In the genomic region with DNA sequence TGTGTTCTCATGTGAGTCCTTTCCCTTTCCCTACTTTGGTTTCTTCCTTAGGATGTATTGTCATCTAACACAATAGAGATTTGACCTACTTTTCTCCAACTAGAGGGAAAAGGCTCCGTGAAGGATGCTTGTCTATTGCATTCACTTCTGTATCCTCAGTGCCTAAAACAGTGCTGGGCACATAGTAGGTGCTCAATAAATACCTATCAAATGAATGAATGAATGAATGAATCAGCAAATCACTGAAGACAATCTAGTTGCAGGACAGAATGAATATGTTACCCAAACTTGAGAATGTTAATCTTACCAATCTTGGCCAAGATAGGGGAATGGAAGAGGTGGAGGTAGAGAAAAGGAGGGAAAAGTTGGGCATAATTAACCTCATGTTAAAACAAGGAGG, we compare ENCODE assay signal across 23 cellular contexts.
DNase-seq lines count a peak whose midpoint lies in the region; ATAC-seq, FAIRE-seq and TF ChIP-seq lines count a peak whose summit lies in the region.
"Had no signal": no experiment of that assay in that cellular context is flagged by ENCODE, and none has a peak within 500 bp of the region (broad histone marks: within the 10 kb centered on the region; RNA-seq: fewer than 3 reads in every experiment).

No MANE protein-coding gene starts in this region.

- no peaks in the 10 kb centered on the region for H3K36me3 ChIP-seq in CD4-positive, CD25-positive, alpha-beta regulatory T cell (ENCODE audit: control insufficient read depth, insufficient read depth, low read length)
- no peaks in the 10 kb centered on the region for H3K36me3 ChIP-seq in K562 (ENCODE audit: control insufficient read depth, insufficient read depth, low read length)
- H3K36me3 ChIP-seq in body of pancreas (replicated peaks in 1 of 2; ENCODE audit: insufficient read depth in 1 of 2, low read depth in 2 of 2): no peaks in the 10 kb centered on the region
- H3K36me3 ChIP-seq: BE2C, BLaER1 had no signal

- ATAC-seq in CD4-positive, CD25-positive, alpha-beta regulatory T cell (ENCODE audit: low read depth in 2 of 2): no peak
- no peak for ATAC-seq in K562
- no peak for ATAC-seq in body of pancreas
- ATAC-seq: CD8-positive, alpha-beta T cell had no signal

- in situ Hi-C loops in K562 (cut with MboI): no loop called here

- 11% methylated on average over 1 of the region's 1 CpG for WGBS in K562 (ENCODE audit: insufficient coverage, low coverage, missing lambda C conversion rate)
- 92 to 97% methylated on average over 1 of the region's 1 CpG for WGBS in body of pancreas, 2 donors

- H3K27ac Mint-ChIP-seq in CD4-positive, CD25-positive, alpha-beta regulatory T cell: peak overlapping the region in 2 of 3 donors; percentile 11 to 57
- peak overlapping the region; percentile 19 for H3K27ac Mint-ChIP-seq in Calu3 (ENCODE audit: unreplicated experiment)
- peak overlapping the region; percentile 69 for H3K27ac Mint-ChIP-seq in glutamatergic neuron (ENCODE audit: unreplicated experiment)
- H3K27ac Mint-ChIP-seq: CD4-positive, alpha-beta T cell; CD8-positive, alpha-beta T cell had no signal

- intact Hi-C loops in Calu3 (cut with micrococcal nuclease; ENCODE audit: unreplicated experiment): no loop called here
- intact Hi-C loops in K562 (cut with micrococcal nuclease): no loop called here
- intact Hi-C loops in body of pancreas (cut with DNase I): no loop called here

- TF ChIP-seq POLR2A in K562 (conservative IDR thresholded peaks at IDR 0.05): no peak
- TF ChIP-seq POLR2A in body of pancreas (IDR thresholded peaks at IDR 0.05): no peak

- no peaks in the 10 kb centered on the region for H3K4me1 ChIP-seq in CD4-positive, CD25-positive, alpha-beta regulatory T cell (ENCODE audit: control insufficient read depth, insufficient read depth, low read length, poor library complexity, severe bottlenecking)
- H3K4me1 ChIP-seq in K562 (replicated peaks in 1 of 2; ENCODE audit: control insufficient read depth in 2 of 2, insufficient read depth in 2 of 2, low read length in 2 of 2) (no peaks in the 10 kb centered on the region), body of pancreas (no peaks in the 10 kb centered on the region)
- H3K4me1 ChIP-seq: BE2C, BLaER1, Caco-2 had no signal

- no peak overlapping the region for H3K4me2 ChIP-seq in K562 (ENCODE audit: insufficient read depth, low read length)
- H3K4me2 ChIP-seq: BLaER1 had no signal

- peaks cover 4% of the 10 kb centered on the region for H3K27me3 Mint-ChIP-seq in CD4-positive, CD25-positive, alpha-beta regulatory T cell
- H3K27me3 Mint-ChIP-seq in Calu3 (ENCODE audit: unreplicated experiment): no peaks in the 10 kb centered on the region
- peaks cover 7% of the 10 kb centered on the region for H3K27me3 Mint-ChIP-seq in glutamatergic neuron (ENCODE audit: unreplicated experiment)
- H3K27me3 Mint-ChIP-seq: CD4-positive, alpha-beta T cell had no signal

- no peak for TF ChIP-seq RAD21 in K562 (CRISPR knock-in tag; conservative IDR thresholded peaks at IDR 0.05 in 1 of 2, IDR thresholded peaks at IDR 0.05 in 1 of 2)

- no peaks in the 10 kb centered on the region for H4K20me1 ChIP-seq in K562 (replicated peaks; ENCODE audit: control insufficient read depth, insufficient read depth, low read length)
- H4K20me1 ChIP-seq: BLaER1 had no signal

- H3K27ac ChIP-seq in CD4-positive, CD25-positive, alpha-beta regulatory T cell (ENCODE audit: insufficient read depth, low read length, poor library complexity, severe bottlenecking): no peak overlapping the region
- H3K27ac ChIP-seq in K562 (ENCODE audit: extremely low read depth, low read depth, low read length) (no peak overlapping the region), body of pancreas (no peak overlapping the region)
- H3K27ac ChIP-seq: BLaER1 had no signal

- no peak overlapping the region for H3K4me3 Mint-ChIP-seq in CD4-positive, CD25-positive, alpha-beta regulatory T cell
- no peak overlapping the region for H3K4me3 Mint-ChIP-seq in Calu3 (ENCODE audit: low read depth, unreplicated experiment)
- H3K4me3 Mint-ChIP-seq in glutamatergic neuron (ENCODE audit: unreplicated experiment): no peak overlapping the region
- H3K4me3 Mint-ChIP-seq: CD14-positive monocyte; CD4-positive, alpha-beta T cell; CD8-positive, alpha-beta T cell had no signal

- no peaks in the 10 kb centered on the region for H3K9me3 ChIP-seq in CD4-positive, CD25-positive, alpha-beta regulatory T cell (ENCODE audit: control insufficient read depth in 2 of 2, low read length in 2 of 2)
- no peaks in the 10 kb centered on the region for H3K9me3 ChIP-seq in K562 (replicated peaks; ENCODE audit: control insufficient read depth, insufficient read depth, low read depth, low read length)
- H3K9me3 ChIP-seq in body of pancreas: no peaks in the 10 kb centered on the region
- H3K9me3 ChIP-seq: BE2C, BLaER1, Caco-2 had no signal

- DNase-seq in CD4-positive, CD25-positive, alpha-beta regulatory T cell: no peak
- DNase-seq in Calu3 (no peak), K562 (ENCODE audit: extremely low read depth in 1 of 4, low spot score in 3 of 4) (no peak), glutamatergic neuron (no peak), body of pancreas (no peak), D721Med (ENCODE audit: insufficient read length, low spot score) (no peak), RPMI8226 (no peak), HK-2 (ENCODE audit: unreplicated experiment) (no peak)
- DNase-seq: 8988T; ACHN; BE2C; C1 segment of cervical spinal cord; Caco-2; CD4-positive, alpha-beta T cell; CD8-positive, alpha-beta T cell; DMS79 treated with DMSO at 0.1 percent for 48 hours; GF-D8 had no signal

- no peak overlapping the region for H2AFZ ChIP-seq in K562 (ENCODE audit: low read depth, low read length)

- no peak for TF ChIP-seq CTCF in Calu3 (IDR thresholded peaks at IDR 0.05; ENCODE audit: unreplicated experiment)
- no peak for TF ChIP-seq CTCF in K562 (IDR thresholded peaks at IDR 0.05 in 2 of 3, conservative IDR thresholded peaks at IDR 0.05 in 1 of 3; ENCODE audit: insufficient read depth in 2 of 3, low read depth in 1 of 3, low read length in 3 of 3)
- TF ChIP-seq CTCF in glutamatergic neuron (IDR thresholded peaks at IDR 0.05; ENCODE audit: partially characterized antibody, unreplicated experiment): no peak
- no peak for TF ChIP-seq CTCF in body of pancreas (IDR thresholded peaks at IDR 0.05)
- TF ChIP-seq CTCF in D721Med (IDR thresholded peaks at IDR 0.05; ENCODE audit: insufficient read depth, missing control alignments): no peak

- H3K36me3 Mint-ChIP-seq in CD4-positive, CD25-positive, alpha-beta regulatory T cell: no peaks in the 10 kb centered on the region
- H3K36me3 Mint-ChIP-seq in Calu3 (ENCODE audit: insufficient read depth, unreplicated experiment) (no peaks in the 10 kb centered on the region), glutamatergic neuron (ENCODE audit: unreplicated experiment) (no peaks in the 10 kb centered on the region)
- H3K36me3 Mint-ChIP-seq: CD8-positive, alpha-beta T cell had no signal

- FAIRE-seq in K562 (lab: Jason Lieb, UNC) (no peak), D721Med (lab: Jason Lieb, UNC) (no peak)
- FAIRE-seq: A204.1, G401.6, GM12891, GM18507 had no signal

- H3K4me3 ChIP-seq in CD4-positive, CD25-positive, alpha-beta regulatory T cell (ENCODE audit: low read depth, low read length): no peak overlapping the region
- H3K4me3 ChIP-seq in K562: no peak overlapping the region
- H3K4me3 ChIP-seq in body of pancreas: no peak overlapping the region
- H3K4me3 ChIP-seq: BLaER1 had no signal

- no peaks in the 10 kb centered on the region for H3K27me3 ChIP-seq in CD4-positive, CD25-positive, alpha-beta regulatory T cell (ENCODE audit: control insufficient read depth, insufficient read depth, low read length)
- H3K27me3 ChIP-seq in K562 (ENCODE audit: control insufficient read depth in 2 of 2, insufficient read depth in 2 of 2, low read length in 2 of 2): no peaks in the 10 kb centered on the region
- no peaks in the 10 kb centered on the region for H3K27me3 ChIP-seq in body of pancreas
- H3K27me3 ChIP-seq: BE2C, BLaER1 had no signal

- TF ChIP-seq EP300 in K562 (IDR thresholded peaks at IDR 0.05; ENCODE audit: low read length): no peak

- no peaks in the 10 kb centered on the region for H3K9me3 Mint-ChIP-seq in CD4-positive, CD25-positive, alpha-beta regulatory T cell
- H3K9me3 Mint-ChIP-seq in Calu3 (ENCODE audit: low read depth, unreplicated experiment) (peaks cover 7% of the 10 kb centered on the region), glutamatergic neuron (ENCODE audit: unreplicated experiment) (peaks cover 7% of the 10 kb centered on the region)
- H3K9me3 Mint-ChIP-seq: CD4-positive, alpha-beta T cell; CD8-positive, alpha-beta T cell had no signal

- no peak overlapping the region for H3K9ac ChIP-seq in K562 (ENCODE audit: insufficient read depth in 1 of 2, low read depth in 2 of 2, low read length in 2 of 2)
- H3K9ac ChIP-seq: BLaER1 had no signal

- POLR2A ChIA-PET in K562 (lab: Yijun Ruan, JAX): interaction anchor here (1.1 to 2.4 kb wide), 2 partner anchors 15 to 275 kb away, joined by 4 to 8 read pairs; no protein-coding TSS in a partner anchor

- peaks cover 0 to 5% (median 0%) of the 10 kb centered on the region in 4 donors for H3K4me1 Mint-ChIP-seq in CD4-positive, CD25-positive, alpha-beta regulatory T cell
- H3K4me1 Mint-ChIP-seq in Calu3 (ENCODE audit: low read depth, unreplicated experiment) (no peaks in the 10 kb centered on the region), glutamatergic neuron (ENCODE audit: low read depth, unreplicated experiment) (peaks cover 31% of the 10 kb centered on the region)

- BruUV-seq in Calu3 (replicated peaks; lab: Mats Ljungman, UMichigan) (no TSS peak), K562 (replicated peaks; lab: Mats Ljungman, UMichigan) (no TSS peak)

- no peaks in the 10 kb centered on the region for H3K79me2 ChIP-seq in K562 (ENCODE audit: control insufficient read depth, insufficient read depth, low read length)

- no peaks in the 10 kb centered on the region for H3K9me1 ChIP-seq in K562 (ENCODE audit: control insufficient read depth, insufficient read depth, low read length)

- CTCF ChIA-PET in Calu3 (lab: Charles Lee): no interaction called here
- CTCF ChIA-PET in K562 (lab: Yijun Ruan, JAX; ENCODE audit: low intra/inter-chr PET ratio): no interaction called here

TF ChIP-seq in K562, 482 proteins besides CTCF, POLR2A, EP300 and RAD21 (continues in another document):
- TF ChIP-seq, protein P1, sequence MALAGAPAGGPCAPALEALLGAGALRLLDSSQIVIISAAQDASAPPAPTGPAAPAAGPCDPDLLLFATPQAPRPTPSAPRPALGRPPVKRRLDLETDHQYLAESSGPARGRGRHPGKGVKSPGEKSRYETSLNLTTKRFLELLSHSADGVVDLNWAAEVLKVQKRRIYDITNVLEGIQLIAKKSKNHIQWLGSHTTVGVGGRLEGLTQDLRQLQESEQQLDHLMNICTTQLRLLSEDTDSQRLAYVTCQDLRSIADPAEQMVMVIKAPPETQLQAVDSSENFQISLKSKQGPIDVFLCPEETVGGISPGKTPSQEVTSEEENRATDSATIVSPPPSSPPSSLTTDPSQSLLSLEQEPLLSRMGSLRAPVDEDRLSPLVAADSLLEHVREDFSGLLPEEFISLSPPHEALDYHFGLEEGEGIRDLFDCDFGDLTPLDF (CRISPR knock-in tag; IDR thresholded peaks at IDR 0.05): no peak
- no peak for TF ChIP-seq ZFP30 (CRISPR knock-in tag; IDR thresholded peaks at IDR 0.05; ENCODE audit: borderline replicate concordance)
- TF ChIP-seq SMARCB1 (IDR thresholded peaks at IDR 0.05; ENCODE audit: insufficient read length, low read depth): no peak
- TF ChIP-seq GATAD2B (IDR thresholded peaks at IDR 0.05; ENCODE audit: borderline replicate concordance): no peak
- TF ChIP-seq ZNF551 (CRISPR knock-in tag; IDR thresholded peaks at IDR 0.05): no peak

Comparison
In these comparisons a context has a peak if more than half of its experiments do, and no peak if none do; other contexts are left out.
1. H3K27ac Mint-ChIP-seq: peak in every context shown above with its lines; median percentile 69 in glutamatergic neuron; 34 in CD4-positive, CD25-positive, alpha-beta regulatory T cell; 19 in Calu3.